Comparison of ENCODE assay signal across 14 cellular contexts in the genomic region with DNA sequence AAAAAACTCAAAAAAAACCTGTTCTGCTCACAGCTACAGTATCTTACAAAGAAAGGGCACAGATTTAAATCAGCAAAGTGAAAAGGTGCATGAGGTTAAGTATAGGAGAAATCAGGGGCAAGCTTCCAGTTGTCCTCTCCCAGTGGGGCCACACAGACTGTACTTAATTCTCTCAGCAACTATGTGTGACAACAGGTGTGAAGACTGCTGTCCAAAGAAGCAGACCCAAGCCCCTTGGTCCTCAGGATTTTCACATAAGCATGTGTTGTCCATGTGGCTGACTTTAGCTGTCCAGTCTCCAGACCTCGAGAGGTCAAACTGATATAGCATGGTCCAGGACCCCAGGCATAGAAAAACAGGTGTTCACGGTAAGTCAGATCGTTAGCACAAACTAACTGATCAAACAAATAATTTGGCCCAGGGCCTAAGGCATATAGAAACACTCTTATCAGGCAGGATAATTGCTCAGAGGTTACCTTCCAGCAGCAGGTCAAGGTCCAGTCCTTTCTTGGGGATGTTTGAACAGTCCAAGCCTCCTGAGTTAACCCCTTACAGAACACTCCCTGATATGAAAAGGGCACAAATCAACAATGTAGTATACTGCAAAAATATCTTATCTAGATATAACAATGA.
"Had no signal": no experiment of that assay in that cellular context is flagged by ENCODE, and none has a peak within 500 bp of the region (broad histone marks: within the 10 kb centered on the region; RNA-seq: fewer than 3 reads in every experiment).

No MANE protein-coding gene starts in this region.

- H3K9ac ChIP-seq: parathyroid adenoma had no signal

- H3K4me3 ChIP-seq: body of pancreas, tibial nerve, uterus had no signal

- H3K27me3 ChIP-seq: body of pancreas, foreskin keratinocyte, tibial nerve, uterus had no signal

- H2AFZ ChIP-seq: parathyroid adenoma had no signal

- DNase-seq: activated CD4-positive, alpha-beta T cell treated with anti-CD3 and anti-CD28 coated beads, Interleukin-2, amount 10 ng/mL, durations not matched to agents 7 days and 5 days; activated CD8-positive, alpha-beta T cell treated with anti-CD3 and anti-CD28 coated beads, Interleukin-2, amount 10 ng/mL, durations not matched to agents 7 days and 5 days; activated naive CD4-positive, alpha-beta T cell treated with anti-CD3 and anti-CD28 coated beads for 36 hours; activated T-cell treated with anti-CD3 and anti-CD28 coated beads, Interleukin-2, amount 50 U/mL, for 24 hours; body of pancreas; foreskin keratinocyte; glutamatergic neuron; hypothalamus; left ventricle myocardium superior; stimulated activated naive CD8-positive, alpha-beta T cell treated with anti-CD3 and anti-CD28 coated beads, Interleukin-15, Interleukin-2, amounts not matched to agents 100 U/mL and 50 U/mL, for 24 hours; T1000; uterus had no signal

- H3K27ac ChIP-seq: body of pancreas, foreskin keratinocyte, parathyroid adenoma, tibial nerve, uterus had no signal

- H3K4me1 ChIP-seq: foreskin keratinocyte, parathyroid adenoma, tibial nerve, uterus had no signal

- H3K9me3 ChIP-seq: body of pancreas, tibial nerve, uterus had no signal

- H3K79me2 ChIP-seq: parathyroid adenoma had no signal

- ATAC-seq: activated CD8-positive, alpha-beta T cell treated with anti-CD3 and anti-CD28 coated beads, Interleukin-2, amount 10 ng/mL, durations not matched to agents 7 days and 5 days; body of pancreas; foreskin keratinocyte; left ventricle myocardium superior; stimulated activated naive CD8-positive, alpha-beta T cell treated with anti-CD3 and anti-CD28 coated beads, Interleukin-15, Interleukin-2, amounts not matched to agents 100 U/mL and 50 U/mL, for 24 hours had no signal

- H3K36me3 ChIP-seq: tibial nerve, uterus had no signal
